Comparison of ENCODE assay signal across 19 cellular contexts in genomic region chr18:46160050-46160798, GRCh38. TPM values are rescaled to one million over a fixed set of nuclear protein-coding genes. Genes with fewer than 3 reads are reported as not detected.
A peak's percentile ranks its signal among the peaks of the same experiment; 100 is the strongest.
DNase-seq lines count a peak whose midpoint lies in the region; ATAC-seq, FAIRE-seq and TF ChIP-seq lines count a peak whose summit lies in the region.
"Had no signal": no experiment of that assay in that cellular context is flagged by ENCODE, and none has a peak within 500 bp of the region (broad histone marks: within the 10 kb centered on the region; RNA-seq: fewer than 3 reads in every experiment).

No MANE protein-coding gene starts in this region.

- no peaks in the 10 kb centered on the region for H3K9me3 Mint-ChIP-seq in activated naive CD8-positive, alpha-beta T cell treated with anti-CD3 and anti-CD28 coated beads for 36 hours
- no peaks in the 10 kb centered on the region for H3K9me3 Mint-ChIP-seq in memory B cell
- H3K9me3 Mint-ChIP-seq: activated T-cell treated with anti-CD3 and anti-CD28 coated beads, Interleukin-2, amount 50 U/mL, for 4 hours; neural progenitor cell had no signal

- H3K23ac ChIP-seq in neuronal stem cell (ENCODE audit: low read depth, low read length, poor library complexity) = no peak overlapping the region

- ATAC-seq in memory B cell (ENCODE audit: low read depth) = no peak
- ATAC-seq: activated T-cell treated with anti-CD3 and anti-CD28 coated beads, Interleukin-2, amount 50 U/mL, for 4 hours; body of pancreas; SK-N-SH treated with all-trans-retinoic acid at 6 μM for 48 hours had no signal

- H3K36me3 ChIP-seq in kidney (ENCODE audit: control insufficient read depth in 1 of 2, insufficient read depth in 2 of 2, low read length in 2 of 2) (no peaks in the 10 kb centered on the region), neuronal stem cell (replicated peaks in 1 of 2; ENCODE audit: control insufficient read depth in 2 of 2, insufficient read depth in 2 of 2, low read length in 2 of 2) (no peaks in the 10 kb centered on the region)
- H3K36me3 ChIP-seq: neural progenitor cell had no signal

- H3K9ac ChIP-seq in kidney (ENCODE audit: low read length in 2 of 2) (no peak overlapping the region), neuronal stem cell (ENCODE audit: low read depth, low read length, poor library complexity) (no peak overlapping the region)
- H3K9ac ChIP-seq: neural progenitor cell had no signal

- H3K4me1 ChIP-seq in kidney (ENCODE audit: control insufficient read depth in 1 of 2, insufficient read depth in 1 of 2, low read depth in 1 of 2, low read length in 2 of 2) (no peaks in the 10 kb centered on the region), neuronal stem cell (ENCODE audit: control insufficient read depth in 2 of 2, insufficient read depth in 1 of 2, low read depth in 1 of 2, low read length in 2 of 2) (peaks cover 0 to 4% of the 10 kb centered on the region in 2 donors)
- H3K4me1 ChIP-seq: body of pancreas, neural progenitor cell had no signal

- H3K4ac ChIP-seq in neuronal stem cell (ENCODE audit: low read length) = no peak overlapping the region

- H3K4me3 Mint-ChIP-seq in activated naive CD8-positive, alpha-beta T cell treated with anti-CD3 and anti-CD28 coated beads for 36 hours = no peak overlapping the region
- no peak overlapping the region for H3K4me3 Mint-ChIP-seq in memory B cell
- H3K4me3 Mint-ChIP-seq: activated T-cell treated with anti-CD3 and anti-CD28 coated beads, Interleukin-2, amount 50 U/mL, for 4 hours; neural progenitor cell had no signal

- H2BK5ac ChIP-seq in neuronal stem cell (ENCODE audit: low read length) = no peak overlapping the region

- WGBS in neuronal stem cell (ENCODE audit: extremely low coverage in 2 of 2, insufficient read length in 2 of 2, insufficient replicate concordance in 1 of 2), 2 donors = no CpG with 5 or more reads among the region's 4 CpGs

- H3K4me1 Mint-ChIP-seq in activated naive CD8-positive, alpha-beta T cell treated with anti-CD3 and anti-CD28 coated beads for 36 hours = peaks cover 38% of the 10 kb centered on the region
- peaks cover 7% of the 10 kb centered on the region for H3K4me1 Mint-ChIP-seq in memory B cell

- peaks cover 5% of the 10 kb centered on the region for H3K36me3 Mint-ChIP-seq in activated naive CD8-positive, alpha-beta T cell treated with anti-CD3 and anti-CD28 coated beads for 36 hours
- H3K36me3 Mint-ChIP-seq in memory B cell = peaks cover 7% of the 10 kb centered on the region

- in situ Hi-C loops in Caki2 (cut with HindIII; ENCODE audit: low pct_unique_long_range_greater_than_20kb, low sequenced_read_pairs) = no loop called here

- FAIRE-seq in kidney (lab: Jason Lieb, UNC) = no peak
- FAIRE-seq: GM12892, HTR-8/SVneo had no signal

- no peak overlapping the region for H3K4me2 ChIP-seq in neuronal stem cell (ENCODE audit: insufficient read depth, low read length, poor library complexity, severe bottlenecking)
- H3K4me2 ChIP-seq: neural progenitor cell had no signal

- DNase-seq in Caki2 (ENCODE audit: low read depth) = peak; percentile 76
- DNase-seq in LHCN-M2 (ENCODE audit: low read depth) = peak; percentile 42
- no peak for DNase-seq in activated naive CD8-positive, alpha-beta T cell treated with anti-CD3 and anti-CD28 coated beads for 36 hours
- no peak for DNase-seq in memory B cell (ENCODE audit: low spot score in 2 of 2)
- no peak for DNase-seq in kidney
- DNase-seq in neuronal stem cell (ENCODE audit: low spot score) = no peak
- no peak for DNase-seq in NCI-H526 treated with DMSO at 0.1 percent for 48 hours (lab: John Stamatoyannopoulos, UW)
- DNase-seq in NCI-H146 (lab: John Stamatoyannopoulos, UW) = no peak
- DNase-seq: activated T-cell treated with anti-CD3 and anti-CD28 coated beads, Interleukin-2, amount 50 U/mL, for 4 hours; body of pancreas; mammary epithelial cell; NCI-H1092; NCI-H2171 treated with DMSO at 0.1 percent for 48 hours; stimulated activated CD4-positive, alpha-beta T cell treated with anti-CD3 and anti-CD28 coated beads, Interleukin-4, amount 100 ng/mL, for 24 hours had no signal

- H3K18ac ChIP-seq in neuronal stem cell (ENCODE audit: low read length) = no peak overlapping the region

- peak overlapping the region; percentile 4 for H3K27ac Mint-ChIP-seq in activated naive CD8-positive, alpha-beta T cell treated with anti-CD3 and anti-CD28 coated beads for 36 hours
- peak overlapping the region; percentile 7 for H3K27ac Mint-ChIP-seq in memory B cell
- H3K27ac Mint-ChIP-seq: neural progenitor cell had no signal

- no peak overlapping the region for H2BK120ac ChIP-seq in neuronal stem cell (ENCODE audit: low read depth, low read length)

- intact Hi-C loops in kidney (cut with DNase I) = no loop called here

- no peak overlapping the region for H4K8ac ChIP-seq in neuronal stem cell (ENCODE audit: low read depth, low read length)

- no peak overlapping the region for H4K91ac ChIP-seq in neuronal stem cell (ENCODE audit: low read depth, low read length, poor library complexity)

- no peak overlapping the region for H2AK5ac ChIP-seq in neuronal stem cell (ENCODE audit: low read depth, low read length)

- no peaks in the 10 kb centered on the region for H3K9me3 ChIP-seq in kidney (ENCODE audit: control insufficient read depth in 1 of 2, low read length in 2 of 2)
- H3K9me3 ChIP-seq in neuronal stem cell (replicated peaks in 1 of 2; ENCODE audit: control insufficient read depth in 2 of 2, insufficient read depth in 1 of 2, low read depth in 1 of 2, low read length in 2 of 2) = no peaks in the 10 kb centered on the region
- H3K9me3 ChIP-seq: body of pancreas had no signal

- H2BK12ac ChIP-seq in neuronal stem cell (ENCODE audit: low read length) = no peak overlapping the region

- H3K27ac ChIP-seq in kidney (ENCODE audit: low read depth in 2 of 2, low read length in 2 of 2) (no peak overlapping the region), neuronal stem cell (replicated peaks; ENCODE audit: low read length) (no peak overlapping the region)
- H3K27ac ChIP-seq: body of pancreas, C4-2B, neural progenitor cell had no signal

- H3K27me3 Mint-ChIP-seq in activated naive CD8-positive, alpha-beta T cell treated with anti-CD3 and anti-CD28 coated beads for 36 hours = no peaks in the 10 kb centered on the region
- no peaks in the 10 kb centered on the region for H3K27me3 Mint-ChIP-seq in memory B cell

- H3K14ac ChIP-seq in neuronal stem cell (ENCODE audit: low read length) = no peak overlapping the region

- no peak overlapping the region for H2AFZ ChIP-seq in neuronal stem cell (ENCODE audit: low read length)
- H2AFZ ChIP-seq: neural progenitor cell had no signal

- H3K27me3 ChIP-seq in neuronal stem cell (ENCODE audit: control insufficient read depth in 3 of 3, insufficient read depth in 3 of 3, low read depth in 1 of 3, low read length in 3 of 3) = no peaks in the 10 kb centered on the region
- H3K27me3 ChIP-seq: body of pancreas, neural progenitor cell had no signal

- no peak overlapping the region for H2BK15ac ChIP-seq in neuronal stem cell (ENCODE audit: low read length)

- H3K4me3 ChIP-seq in kidney (ENCODE audit: low read length in 2 of 2) (no peak overlapping the region), neuronal stem cell (ENCODE audit: low read length in 2 of 2) (no peak overlapping the region)
- H3K4me3 ChIP-seq: body of pancreas, neural progenitor cell had no signal

- H3K79me1 ChIP-seq in neuronal stem cell (ENCODE audit: low read depth, low read length) = no peaks in the 10 kb centered on the region

- no peak for TF ChIP-seq CTCF in kidney (IDR thresholded peaks at IDR 0.05; ENCODE audit: borderline replicate concordance, extremely low read depth, insufficient read depth)

RNA-seq across cellular contexts. Expression of gene HAUS1, which starts 56.0 kb away (rescaled TPM):
- total RNA-seq in Caki2 (2014; rRNA removed; shearing (Covaris generic); ENCODE audit: low replicate concordance) = 67.0 and 75.6 TPM in 2 replicates
- total RNA-seq in LHCN-M2 (2014; rRNA removed) (42.1 and 87.1 TPM in 2 replicates), kidney (18.6 TPM)
- 24.9 TPM for polyA plus RNA-seq in LHCN-M2 (2012)
- total RNA-seq in activated naive CD8-positive, alpha-beta T cell treated with anti-CD3 and anti-CD28 coated beads for 36 hours = 10 to 100 TPM; 61.1 to 66.3 TPM
- polyA plus RNA-seq in kidney (ENCODE audit: insufficient read depth, low read depth, low replicate concordance) = 22.2 TPM
- 220 TPM for polyA plus RNA-seq in neuronal stem cell (2013, experiment 1 of 2)
- polyA plus RNA-seq in neuronal stem cell (2013, experiment 2 of 2) = 231 TPM

Comparison
In these comparisons a context has a peak if more than half of its experiments do, and no peak if none do; other contexts are left out.
1. DNase-seq: peak in Caki2 (single experiment) and LHCN-M2 (single experiment); none in activated naive CD8-positive, alpha-beta T cell treated with anti-CD3 and anti-CD28 coated beads for 36 hours (single experiment), memory B cell (0 of 2), kidney (single experiment), neuronal stem cell (single experiment), NCI-H526 treated with DMSO at 0.1 percent for 48 hours (single experiment) and NCI-H146 (single experiment).